21 cellular contexts compared by ENCODE assay signal in genomic region chr2:239272626-239273025, GRCh38.
DNase-seq lines count a peak whose midpoint lies in the region; ATAC-seq and TF ChIP-seq lines count a peak whose summit lies in the region.
"Had no signal": no experiment of that assay in that cellular context is flagged by ENCODE, and none has a peak within 500 bp of the region (broad histone marks: within the 10 kb centered on the region; RNA-seq: fewer than 3 reads in every experiment).

No MANE protein-coding gene starts in this region.

- H4K5ac ChIP-seq in IMR-90 (ENCODE audit: low read depth, low read length), result no peak overlapping the region

- H3K27me3 Mint-ChIP-seq in T-helper 1 cell treated with Interleukin-12 subunit alpha and Interleukin-12 subunit beta and Interleukin-4 antibody, amounts not matched to agents 30 μg/mL and 1 μg/mL, for 36 hours (ENCODE audit: low read depth), result no peaks in the 10 kb centered on the region
- H3K27me3 Mint-ChIP-seq in glutamatergic neuron (ENCODE audit: unreplicated experiment), result peaks cover 16% of the 10 kb centered on the region

- no peak overlapping the region; the same call in 1 of the 2 replicates for H3K4ac ChIP-seq in IMR-90 (ENCODE audit: low read depth, low read length)

- no peak overlapping the region for H3K56ac ChIP-seq in IMR-90 (ENCODE audit: extremely low read depth, insufficient read depth, low read length)

- no peaks in the 10 kb centered on the region for H4K20me1 ChIP-seq in IMR-90 (ENCODE audit: insufficient read depth, low read length)

- H3K36me3 ChIP-seq in IMR-90 (ENCODE audit: control insufficient read depth, insufficient read depth, low read length) (no peaks in the 10 kb centered on the region), skeletal muscle tissue (ENCODE audit: control insufficient read depth in 3 of 3, insufficient read depth in 3 of 3, low read length in 3 of 3) (peaks cover 0 to 7% (median 2%) of the 10 kb centered on the region in 3 donors)
- H3K36me3 ChIP-seq: breast epithelium, left ventricle myocardium inferior, pancreas had no signal

- dilution Hi-C loops in IMR-90 (cut with HindIII; ENCODE audit: low sequenced_read_pairs, unreplicated experiment), result no loop called here

- no peak overlapping the region for H3K27ac ChIP-seq in IMR-90 (ENCODE audit: insufficient read depth, low read length)
- peak overlapping the region; percentile 22 for H3K27ac ChIP-seq in skeletal muscle tissue (ENCODE audit: low read depth, low read length)
- H3K27ac ChIP-seq: 22Rv1, pancreas, PC-9 had no signal

- H4K91ac ChIP-seq in IMR-90 (ENCODE audit: insufficient read depth, low read depth, low read length), result peak overlapping the region; percentile 15; the same call in 1 of the 2 replicates

- H3K9me3 Mint-ChIP-seq in T-helper 1 cell treated with Interleukin-12 subunit alpha and Interleukin-12 subunit beta and Interleukin-4 antibody, amounts not matched to agents 30 μg/mL and 1 μg/mL, for 36 hours, result no peaks in the 10 kb centered on the region
- peaks cover 18% of the 10 kb centered on the region for H3K9me3 Mint-ChIP-seq in glutamatergic neuron (ENCODE audit: unreplicated experiment)
- H3K9me3 Mint-ChIP-seq: activated T-cell treated with anti-CD3 and anti-CD28 coated beads, Interleukin-2, amount 50 U/mL, for 4 hours had no signal

- TF ChIP-seq RAD21 in IMR-90 (IDR thresholded peaks at IDR 0.05; ENCODE audit: low read length), result no peak

- peaks cover 40 to 82% of the 10 kb centered on the region in 2 experiments for H3K79me1 ChIP-seq in IMR-90 (ENCODE audit: low read depth in 1 of 2, low read length in 2 of 2)

- no TSS peak for BruUV-seq in IMR-90 (replicated peaks; lab: Mats Ljungman, UMichigan)

- no peak overlapping the region for H2AFZ ChIP-seq in IMR-90 (replicated peaks; ENCODE audit: low read length, poor library complexity)
- H2AFZ ChIP-seq: PC-9 had no signal

- H3K27ac Mint-ChIP-seq in T-helper 1 cell treated with Interleukin-12 subunit alpha and Interleukin-12 subunit beta and Interleukin-4 antibody, amounts not matched to agents 30 μg/mL and 1 μg/mL, for 36 hours, result peak overlapping the region; percentile 95
- H3K27ac Mint-ChIP-seq in glutamatergic neuron (ENCODE audit: unreplicated experiment), result peak overlapping the region; percentile 98

- in situ Hi-C loops in IMR-90 (cut with MboI; ENCODE audit: low sequenced_read_pairs), result loop anchor here (10.0 kb wide), 1 partner anchor 122 kb away; no protein-coding TSS in a partner anchor

- no peak overlapping the region for H2BK120ac ChIP-seq in IMR-90 (ENCODE audit: low read depth, low read length)

- CTCF ChIA-PET in IMR-90 (lab: Yijun Ruan, JAX), result no interaction called here

- H3K4me1 ChIP-seq in IMR-90 (ENCODE audit: control insufficient read depth, insufficient read depth, low read length), result peaks cover 46% of the 10 kb centered on the region
- peaks cover 91 to 99% (median 96%) of the 10 kb centered on the region in 3 donors for H3K4me1 ChIP-seq in skeletal muscle tissue (ENCODE audit: control insufficient read depth in 3 of 3, insufficient read depth in 3 of 3, low read length in 3 of 3)

- POLR2A ChIA-PET in IMR-90 (lab: Charles Lee; ENCODE audit: unreplicated experiment), result no interaction called here

- intact Hi-C loops in IMR-90 (cut with micrococcal nuclease), result no loop called here

- ATAC-seq in IMR-90 (ENCODE audit: low read depth) (no peak), HG03469 (IDR thresholded peaks at IDR 0.05; ENCODE audit: unreplicated experiment) (no peak)
- ATAC-seq: activated T-cell treated with anti-CD3 and anti-CD28 coated beads, Interleukin-2, amount 50 U/mL, for 4 hours; mucosa of descending colon; pancreas had no signal

- H3K9me1 ChIP-seq in IMR-90 (ENCODE audit: insufficient read depth, low read length), result peaks cover 18% of the 10 kb centered on the region

- H2BK20ac ChIP-seq in IMR-90 (ENCODE audit: low read depth, low read length), result 0 out of 2 replicates have a peak overlapping the region, but pooled peaks have one; percentile 33

- H3K14ac ChIP-seq in IMR-90 (replicated peaks; ENCODE audit: low read depth, low read length), result no peak overlapping the region

- DNase-seq in T-helper 1 cell (no peak), IMR-90 (no peak), glutamatergic neuron (no peak), SW480 (ENCODE audit: low spot score) (no peak), superior temporal gyrus (ENCODE audit: extremely low spot score) (no peak)
- DNase-seq: activated CD4-positive, alpha-beta T cell treated with anti-CD3 and anti-CD28 coated beads, Interleukin-2, amount 50 U/mL, for 48 hours; activated T-cell treated with anti-CD3 and anti-CD28 coated beads, Interleukin-2, amount 50 U/mL, for 4 hours; dermis blood vessel endothelial cell; Kasumi-1; left ventricle myocardium inferior; mucosa of descending colon; NCI-H2171; NCI-H774; pancreas; PC-9; stimulated activated CD4-positive, alpha-beta T cell treated with anti-CD3 and anti-CD28 coated beads, Interleukin-4, amount 100 ng/mL, for 24 hours had no signal

- no peak for TF ChIP-seq CTCF in IMR-90 (conservative IDR thresholded peaks at IDR 0.05; ENCODE audit: low read depth, low read length)
- TF ChIP-seq CTCF in glutamatergic neuron (IDR thresholded peaks at IDR 0.05; ENCODE audit: partially characterized antibody, unreplicated experiment), result no peak

- peak overlapping the region in 1 of 2 experiments; percentile 52; a peak in 1 of 4 replicates for H4K8ac ChIP-seq in IMR-90 (ENCODE audit: low read depth in 2 of 2, low read length in 2 of 2)

- H3K4me3 Mint-ChIP-seq in T-helper 1 cell treated with Interleukin-12 subunit alpha and Interleukin-12 subunit beta and Interleukin-4 antibody, amounts not matched to agents 30 μg/mL and 1 μg/mL, for 36 hours, result peak overlapping the region; percentile 69
- H3K4me3 Mint-ChIP-seq in glutamatergic neuron (ENCODE audit: unreplicated experiment), result no peak overlapping the region

- H3K27me3 ChIP-seq in IMR-90 (ENCODE audit: control insufficient read depth, insufficient read depth, low read length) (no peaks in the 10 kb centered on the region), skeletal muscle tissue (ENCODE audit: control insufficient read depth in 3 of 3, insufficient read depth in 3 of 3, low read length in 3 of 3) (no peaks in the 10 kb centered on the region)
- H3K27me3 ChIP-seq: breast epithelium, pancreas had no signal

- H3K9me3 ChIP-seq in IMR-90 (ENCODE audit: control insufficient read depth, insufficient read depth, low read length), result no peaks in the 10 kb centered on the region
- H3K9me3 ChIP-seq in skeletal muscle tissue (ENCODE audit: control insufficient read depth in 3 of 3, low read length in 3 of 3), result no peaks in the 10 kb centered on the region
- H3K9me3 ChIP-seq: breast epithelium, left ventricle myocardium inferior, mucosa of descending colon, pancreas had no signal

- H3K4me1 Mint-ChIP-seq in T-helper 1 cell treated with Interleukin-12 subunit alpha and Interleukin-12 subunit beta and Interleukin-4 antibody, amounts not matched to agents 30 μg/mL and 1 μg/mL, for 36 hours (ENCODE audit: low read depth), result peaks cover 78% of the 10 kb centered on the region
- H3K4me1 Mint-ChIP-seq in glutamatergic neuron (ENCODE audit: low read depth, unreplicated experiment), result peaks cover 85% of the 10 kb centered on the region

- H3K23ac ChIP-seq in IMR-90 (ENCODE audit: low read depth, low read length), result no peak overlapping the region

- no peak for TF ChIP-seq POLR2A in IMR-90 (IDR thresholded peaks at IDR 0.05; ENCODE audit: low read depth, low read length)

- no peak overlapping the region for H3K18ac ChIP-seq in IMR-90 (ENCODE audit: low read depth, low read length)

- 0 out of 3 replicates have a peak overlapping the region, but pooled peaks have one; percentile 33 for H2BK15ac ChIP-seq in IMR-90 (ENCODE audit: low read depth, low read length)

- H3K4me3 ChIP-seq in IMR-90 (ENCODE audit: insufficient read depth, low read depth, low read length), result no peak overlapping the region
- no peak overlapping the region for H3K4me3 ChIP-seq in skeletal muscle tissue (ENCODE audit: low read length in 3 of 3)
- H3K4me3 ChIP-seq: breast epithelium, left ventricle myocardium inferior, mucosa of descending colon, pancreas, PC-9 had no signal

- H3K36me3 Mint-ChIP-seq in T-helper 1 cell treated with Interleukin-12 subunit alpha and Interleukin-12 subunit beta and Interleukin-4 antibody, amounts not matched to agents 30 μg/mL and 1 μg/mL, for 36 hours (ENCODE audit: low read depth), result peaks cover 32% of the 10 kb centered on the region
- H3K36me3 Mint-ChIP-seq in glutamatergic neuron (ENCODE audit: unreplicated experiment), result no peaks in the 10 kb centered on the region

- H2AK5ac ChIP-seq in IMR-90 (ENCODE audit: low read depth, low read length), result 0 out of 2 replicates have a peak overlapping the region, but pooled peaks have one; percentile 62

- no peak overlapping the region for H3K9ac ChIP-seq in IMR-90 (ENCODE audit: low read depth, low read length)
- H3K9ac ChIP-seq in skeletal muscle tissue (ENCODE audit: low read depth in 1 of 3, low read length in 3 of 3), result peak overlapping the region in 1 of 3 donors; percentile 33

- 96% methylated on average over 4 of the region's 9 CpGs; no CpG with 5 or more reads in 1 of the 2 experiments for WGBS in IMR-90 (ENCODE audit: extremely low coverage in 2 of 2, insufficient read length in 1 of 2), 2 experiments

- no peak overlapping the region for H2BK5ac ChIP-seq in IMR-90 (ENCODE audit: low read depth, low read length, poor library complexity, severe bottlenecking)

- no peak overlapping the region for H2AK9ac ChIP-seq in IMR-90 (replicated peaks; ENCODE audit: low read depth, low read length, poor library complexity)

- H3K4me2 ChIP-seq in IMR-90 (ENCODE audit: low read depth, low read length), result no peak overlapping the region

TF ChIP-seq in IMR-90, 13 proteins besides CTCF, POLR2A, EP300 and RAD21 (continues in another document):
- no peak for TF ChIP-seq MXI1 (IDR thresholded peaks at IDR 0.05; ENCODE audit: borderline replicate concordance, low read depth, low read length)
- TF ChIP-seq, protein P1, sequence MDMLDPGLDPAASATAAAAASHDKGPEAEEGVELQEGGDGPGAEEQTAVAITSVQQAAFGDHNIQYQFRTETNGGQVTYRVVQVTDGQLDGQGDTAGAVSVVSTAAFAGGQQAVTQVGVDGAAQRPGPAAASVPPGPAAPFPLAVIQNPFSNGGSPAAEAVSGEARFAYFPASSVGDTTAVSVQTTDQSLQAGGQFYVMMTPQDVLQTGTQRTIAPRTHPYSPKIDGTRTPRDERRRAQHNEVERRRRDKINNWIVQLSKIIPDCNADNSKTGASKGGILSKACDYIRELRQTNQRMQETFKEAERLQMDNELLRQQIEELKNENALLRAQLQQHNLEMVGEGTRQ (IDR thresholded peaks at IDR 0.05; ENCODE audit: low read depth, low read length), result no peak
- TF ChIP-seq MAFK (IDR thresholded peaks at IDR 0.05; ENCODE audit: low read depth, low read length), result no peak
